ENCODE assay signal across 26 cellular contexts in the genomic region with DNA sequence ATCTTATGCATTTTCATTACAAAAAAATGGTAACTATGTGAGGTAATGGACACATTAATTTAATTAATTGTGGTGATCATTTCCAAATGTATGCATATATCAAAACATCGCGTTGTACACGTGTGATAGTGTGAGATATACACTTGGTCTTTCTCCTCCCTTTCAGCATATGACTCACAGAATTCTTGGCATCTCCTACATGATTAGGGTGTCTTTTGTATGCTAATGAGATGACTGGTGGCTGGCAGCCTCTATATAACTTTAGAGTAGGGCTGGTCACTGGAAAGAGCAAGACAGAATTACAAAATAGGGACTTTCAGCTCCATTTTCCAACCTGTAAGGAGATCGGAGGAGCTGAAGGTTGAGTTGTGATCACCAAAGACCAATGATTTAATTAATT.
DNase-seq lines count a peak whose midpoint lies in the region; ATAC-seq and TF ChIP-seq lines count a peak whose summit lies in the region.
"Had no signal": no experiment of that assay in that cellular context is flagged by ENCODE, and none has a peak within 500 bp of the region (broad histone marks: within the 10 kb centered on the region; RNA-seq: fewer than 3 reads in every experiment).

No MANE protein-coding gene starts in this region.

- POLR2A ChIA-PET in RWPE1 (lab: Yijun Ruan, JAX; ENCODE audit: low non-redundant PET) = no interaction called here
- POLR2A ChIA-PET in CD4-positive, alpha-beta T cell (lab: Charles Lee) = no interaction called here

- peaks cover 6% of the 10 kb centered on the region for H3K9me3 Mint-ChIP-seq in CD4-positive, alpha-beta T cell
- H3K9me3 Mint-ChIP-seq in T-helper 2 cell treated with Interferon-gamma antibody and Interleukin-4, amounts not matched to agents 5 μg/mL and 100 μg/mL, for 36 hours = no peaks in the 10 kb centered on the region
- H3K9me3 Mint-ChIP-seq: H9 had no signal

- CTCF ChIA-PET in RWPE1 (lab: Yijun Ruan, JAX) = no interaction called here
- CTCF ChIA-PET in CD4-positive, alpha-beta T cell (lab: Charles Lee) = no interaction called here

- intact Hi-C loops in CD4-positive, alpha-beta T cell (cut with DNase I, micrococcal nuclease) = no loop called here

- no peaks in the 10 kb centered on the region for H3K9me3 ChIP-seq in CD4-positive, alpha-beta T cell (ENCODE audit: control insufficient read depth, low read length)
- H3K9me3 ChIP-seq: psoas muscle, testis, uterus had no signal

- H3K4me1 Mint-ChIP-seq in CD4-positive, alpha-beta T cell (ENCODE audit: low read depth) = no peaks in the 10 kb centered on the region
- no peaks in the 10 kb centered on the region for H3K4me1 Mint-ChIP-seq in T-helper 2 cell treated with Interferon-gamma antibody and Interleukin-4, amounts not matched to agents 5 μg/mL and 100 μg/mL, for 36 hours (ENCODE audit: low read depth)
- H3K4me1 Mint-ChIP-seq: activated CD4-positive, alpha-beta T cell treated with anti-CD3 and anti-CD28 coated beads for 36 hours; naive thymus-derived CD8-positive, alpha-beta T cell had no signal

- no peak overlapping the region for H3K27ac ChIP-seq in RWPE1
- H3K27ac ChIP-seq in CD4-positive, alpha-beta T cell (ENCODE audit: low read depth, low read length) = no peak overlapping the region
- H3K27ac ChIP-seq: brain microvascular endothelial cell, psoas muscle, testis, uterus had no signal

- DNase-seq in HCEC 1CT = peak; percentile 23
- DNase-seq in RWPE1 (ENCODE audit: low spot score) = peak; percentile 32
- peak; percentile 26 for DNase-seq in kidney glomerular epithelial cell (lab: John Stamatoyannopoulos, UW)
- no peak for DNase-seq in CD4-positive, alpha-beta T cell
- DNase-seq in T-helper 2 cell treated with Interferon-gamma antibody and Interleukin-4, amounts not matched to agents 5 μg/mL and 100 μg/mL, for 36 hours (ENCODE audit: low spot score) = no peak
- DNase-seq: activated CD4-positive, alpha-beta T cell treated with anti-CD3 and anti-CD28 coated beads for 36 hours; activated gamma-delta T cell treated with Interleukin-2 at 50 U/mL for 16 hours; activated T-cell treated with anti-CD3 and anti-CD28 coated beads, Interleukin-2, amount 50 U/mL, for 4 hours; brain microvascular endothelial cell; H9; islet precursor cell; naive thymus-derived CD8-positive, alpha-beta T cell; NCI-H1417; NCI-H446 treated with DMSO at 0.1 percent for 48 hours; NCI-H82; nucleus accumbens; psoas muscle; stimulated activated naive CD4-positive, alpha-beta T cell treated with Interleukin-2 at 50 U/mL for 16 hours; T-helper 2 cell; testis; uterus had no signal

- ATAC-seq in esophagus mucosa = peak; percentile 92
- ATAC-seq in GM21367 (IDR thresholded peaks at IDR 0.05; ENCODE audit: unreplicated experiment) = no peak
- no peak for ATAC-seq in CD4-positive, alpha-beta T cell (ENCODE audit: poor library complexity)
- no peak for ATAC-seq in HG02840 (IDR thresholded peaks at IDR 0.05; ENCODE audit: low FRiP score, unreplicated experiment)
- ATAC-seq: activated CD4-positive, alpha-beta T cell treated with anti-CD3 and anti-CD28 coated beads for 36 hours; activated T-cell treated with anti-CD3 and anti-CD28 coated beads, Interleukin-2, amount 50 U/mL, for 4 hours; K562; naive thymus-derived CD8-positive, alpha-beta T cell; psoas muscle; Right ventricle myocardium inferior had no signal

- no peak for TF ChIP-seq CTCF in RWPE1 (conservative IDR thresholded peaks at IDR 0.05; ENCODE audit: low read depth)
- TF ChIP-seq CTCF in CD4-positive, alpha-beta T cell (IDR thresholded peaks at IDR 0.05) = no peak

- no peaks in the 10 kb centered on the region for H3K36me3 Mint-ChIP-seq in CD4-positive, alpha-beta T cell (ENCODE audit: low read depth)
- H3K36me3 Mint-ChIP-seq in T-helper 2 cell treated with Interferon-gamma antibody and Interleukin-4, amounts not matched to agents 5 μg/mL and 100 μg/mL, for 36 hours (ENCODE audit: low read depth) = no peaks in the 10 kb centered on the region
- H3K36me3 Mint-ChIP-seq: naive thymus-derived CD8-positive, alpha-beta T cell had no signal

- no peak overlapping the region for H3K4me3 Mint-ChIP-seq in CD4-positive, alpha-beta T cell
- H3K4me3 Mint-ChIP-seq in T-helper 2 cell treated with Interferon-gamma antibody and Interleukin-4, amounts not matched to agents 5 μg/mL and 100 μg/mL, for 36 hours = no peak overlapping the region
- H3K4me3 Mint-ChIP-seq: activated CD4-positive, alpha-beta T cell treated with anti-CD3 and anti-CD28 coated beads for 36 hours; activated T-cell treated with anti-CD3 and anti-CD28 coated beads, Interleukin-2, amount 50 U/mL, for 4 hours; H9; naive thymus-derived CD8-positive, alpha-beta T cell had no signal

- H3K27ac Mint-ChIP-seq in CD4-positive, alpha-beta T cell = no peak overlapping the region
- H3K27ac Mint-ChIP-seq in T-helper 2 cell treated with Interferon-gamma antibody and Interleukin-4, amounts not matched to agents 5 μg/mL and 100 μg/mL, for 36 hours = no peak overlapping the region
- H3K27ac Mint-ChIP-seq: activated CD4-positive, alpha-beta T cell treated with anti-CD3 and anti-CD28 coated beads for 36 hours; H9; naive thymus-derived CD8-positive, alpha-beta T cell had no signal

- no peaks in the 10 kb centered on the region for H3K27me3 ChIP-seq in CD4-positive, alpha-beta T cell (ENCODE audit: control insufficient read depth, insufficient read depth, low read length)
- H3K27me3 ChIP-seq: brain microvascular endothelial cell, testis, uterus had no signal

- no peaks in the 10 kb centered on the region for H3K27me3 Mint-ChIP-seq in CD4-positive, alpha-beta T cell
- no peaks in the 10 kb centered on the region for H3K27me3 Mint-ChIP-seq in T-helper 2 cell treated with Interferon-gamma antibody and Interleukin-4, amounts not matched to agents 5 μg/mL and 100 μg/mL, for 36 hours (ENCODE audit: low read depth)
- H3K27me3 Mint-ChIP-seq: activated CD4-positive, alpha-beta T cell treated with anti-CD3 and anti-CD28 coated beads for 36 hours; naive thymus-derived CD8-positive, alpha-beta T cell had no signal

Comparison
In these comparisons a context has a peak if more than half of its experiments do, and no peak if none do; other contexts are left out.
1. DNase-seq: peak in HCEC 1CT (single experiment), RWPE1 (single experiment) and kidney glomerular epithelial cell (single experiment); none in CD4-positive, alpha-beta T cell (0 of 10) and T-helper 2 cell treated with Interferon-gamma antibody and Interleukin-4, amounts not matched to agents 5 μg/mL and 100 μg/mL, for 36 hours (single experiment).